26 cellular contexts compared by ENCODE assay signal in genomic region chr11:125299061-125299616, GRCh38.
"Had no signal": no experiment of that assay in that cellular context is flagged by ENCODE, and none has a peak within 500 bp of the region (broad histone marks: within the 10 kb centered on the region; RNA-seq: fewer than 3 reads in every experiment).

No MANE protein-coding gene starts in this region.

- H3K79me2 ChIP-seq: parathyroid adenoma had no signal

- H3K27me3 ChIP-seq: heart right ventricle, neutrophil, right atrium auricular region, testis, transverse colon, upper lobe of right lung, uterus had no signal

- H2AFZ ChIP-seq: parathyroid adenoma had no signal

- FAIRE-seq: islet of Langerhans had no signal

- H3K27me3 Mint-ChIP-seq: progenitor cell of endocrine pancreas had no signal

- H3K4me3 ChIP-seq: heart right ventricle, lower lobe of right lung, right atrium auricular region, testis, transverse colon, upper lobe of right lung, uterus had no signal

- H3K4me1 Mint-ChIP-seq: naive thymus-derived CD8-positive, alpha-beta T cell; stimulated activated memory B cell treated with anti-CD40 and anti-IgM and Interleukin-4, amounts not matched to agents 10 μg/mL and 1 μg/mL and 100 μg/mL, for 72 hours had no signal

- H3K4me3 Mint-ChIP-seq: naive thymus-derived CD8-positive, alpha-beta T cell; stimulated activated memory B cell treated with anti-CD40 and anti-IgM and Interleukin-4, amounts not matched to agents 10 μg/mL and 1 μg/mL and 100 μg/mL, for 72 hours had no signal

- H3K27ac Mint-ChIP-seq: naive thymus-derived CD8-positive, alpha-beta T cell; progenitor cell of endocrine pancreas; stimulated activated memory B cell treated with anti-CD40 and anti-IgM and Interleukin-4, amounts not matched to agents 10 μg/mL and 1 μg/mL and 100 μg/mL, for 72 hours had no signal

- H3K36me3 ChIP-seq: heart right ventricle, lower lobe of right lung, neutrophil, right atrium auricular region, transverse colon, upper lobe of right lung, uterus had no signal

- H3K4me1 ChIP-seq: lower lobe of right lung, upper lobe of right lung had no signal

- H3K9ac ChIP-seq: parathyroid adenoma had no signal

- H3K9me3 ChIP-seq: heart right ventricle, lower lobe of right lung, neutrophil, right atrium auricular region, testis, transverse colon, upper lobe of right lung, uterus had no signal

- DNase-seq: cortex of kidney; effector CD4-positive, alpha-beta T cell; foreskin fibroblast; glutamatergic neuron; heart right ventricle; hippocampal formation; kidney glomerular epithelial cell; left colon; left ventricle myocardium superior; lower lobe of right lung; naive thymus-derived CD8-positive, alpha-beta T cell; stimulated activated CD4-positive, alpha-beta T cell treated with anti-CD3 and anti-CD28 coated beads, Interleukin-2, amount 100 ng/mL, for 24 hours; stimulated activated CD4-positive, alpha-beta T cell treated with anti-CD3 and anti-CD28 coated beads, Interleukin-4, amount 100 ng/mL, for 24 hours; stimulated activated naive CD8-positive, alpha-beta T cell treated with anti-CD3 and anti-CD28 coated beads, Interleukin-15, Interleukin-2, amounts not matched to agents 100 U/mL and 50 U/mL, for 24 hours; substantia nigra; testis; transverse colon; upper lobe of right lung; uterus had no signal

- H3K9me3 Mint-ChIP-seq: naive thymus-derived CD8-positive, alpha-beta T cell had no signal

- H3K27ac ChIP-seq: epithelial cell of prostate, heart right ventricle, lower lobe of right lung, neutrophil, parathyroid adenoma, right atrium auricular region, transverse colon, upper lobe of right lung, uterus had no signal

- H3K36me3 Mint-ChIP-seq: naive thymus-derived CD8-positive, alpha-beta T cell; stimulated activated memory B cell treated with anti-CD40 and anti-IgM and Interleukin-4, amounts not matched to agents 10 μg/mL and 1 μg/mL and 100 μg/mL, for 72 hours had no signal
